ENCODE assay signal across 1 cellular context in genomic region chr17:49357516-49357915, GRCh38.
TF ChIP-seq lines count a peak whose summit lies in the region.

No MANE protein-coding gene starts in this region.

TF ChIP-seq in neural cell, 6 proteins besides CTCF, POLR2A, EP300 and RAD21 (continued from another document):
- TF ChIP-seq TAF1 (IDR thresholded peaks at IDR 0.05; ENCODE audit: low read depth) (no peak), EZH2 (IDR thresholded peaks at IDR 0.05; ENCODE audit: borderline replicate concordance, insufficient read depth, low read length, poor library complexity, severe bottlenecking) (no peak)
